ENCODE assay signal across 1 cellular context in the genomic region with DNA sequence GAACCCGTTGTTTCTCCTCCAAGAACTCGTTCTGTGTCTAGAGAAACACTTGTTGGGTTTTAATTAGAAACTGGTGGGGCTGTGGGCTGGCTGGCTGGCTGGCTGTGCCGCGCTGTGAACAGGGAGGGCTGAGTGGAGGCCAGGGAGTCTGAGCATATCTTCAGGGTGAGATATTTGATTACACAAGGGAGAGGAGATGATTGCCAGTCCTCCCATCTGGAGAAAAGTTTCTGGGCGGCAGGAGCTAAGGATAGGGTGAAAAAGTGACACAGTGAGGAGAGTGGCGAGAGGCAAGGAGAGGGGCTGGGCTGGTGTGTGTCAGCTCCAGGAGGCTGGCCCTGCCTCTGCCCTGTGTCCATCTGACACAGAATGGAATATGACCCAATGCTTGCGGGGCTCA.
TF ChIP-seq lines count a peak whose summit lies in the region.

No MANE protein-coding gene starts in this region.

TF ChIP-seq in WTC11, 78 proteins besides CTCF, POLR2A, EP300 and RAD21 (continued from another document):
- TF ChIP-seq, protein P1, sequence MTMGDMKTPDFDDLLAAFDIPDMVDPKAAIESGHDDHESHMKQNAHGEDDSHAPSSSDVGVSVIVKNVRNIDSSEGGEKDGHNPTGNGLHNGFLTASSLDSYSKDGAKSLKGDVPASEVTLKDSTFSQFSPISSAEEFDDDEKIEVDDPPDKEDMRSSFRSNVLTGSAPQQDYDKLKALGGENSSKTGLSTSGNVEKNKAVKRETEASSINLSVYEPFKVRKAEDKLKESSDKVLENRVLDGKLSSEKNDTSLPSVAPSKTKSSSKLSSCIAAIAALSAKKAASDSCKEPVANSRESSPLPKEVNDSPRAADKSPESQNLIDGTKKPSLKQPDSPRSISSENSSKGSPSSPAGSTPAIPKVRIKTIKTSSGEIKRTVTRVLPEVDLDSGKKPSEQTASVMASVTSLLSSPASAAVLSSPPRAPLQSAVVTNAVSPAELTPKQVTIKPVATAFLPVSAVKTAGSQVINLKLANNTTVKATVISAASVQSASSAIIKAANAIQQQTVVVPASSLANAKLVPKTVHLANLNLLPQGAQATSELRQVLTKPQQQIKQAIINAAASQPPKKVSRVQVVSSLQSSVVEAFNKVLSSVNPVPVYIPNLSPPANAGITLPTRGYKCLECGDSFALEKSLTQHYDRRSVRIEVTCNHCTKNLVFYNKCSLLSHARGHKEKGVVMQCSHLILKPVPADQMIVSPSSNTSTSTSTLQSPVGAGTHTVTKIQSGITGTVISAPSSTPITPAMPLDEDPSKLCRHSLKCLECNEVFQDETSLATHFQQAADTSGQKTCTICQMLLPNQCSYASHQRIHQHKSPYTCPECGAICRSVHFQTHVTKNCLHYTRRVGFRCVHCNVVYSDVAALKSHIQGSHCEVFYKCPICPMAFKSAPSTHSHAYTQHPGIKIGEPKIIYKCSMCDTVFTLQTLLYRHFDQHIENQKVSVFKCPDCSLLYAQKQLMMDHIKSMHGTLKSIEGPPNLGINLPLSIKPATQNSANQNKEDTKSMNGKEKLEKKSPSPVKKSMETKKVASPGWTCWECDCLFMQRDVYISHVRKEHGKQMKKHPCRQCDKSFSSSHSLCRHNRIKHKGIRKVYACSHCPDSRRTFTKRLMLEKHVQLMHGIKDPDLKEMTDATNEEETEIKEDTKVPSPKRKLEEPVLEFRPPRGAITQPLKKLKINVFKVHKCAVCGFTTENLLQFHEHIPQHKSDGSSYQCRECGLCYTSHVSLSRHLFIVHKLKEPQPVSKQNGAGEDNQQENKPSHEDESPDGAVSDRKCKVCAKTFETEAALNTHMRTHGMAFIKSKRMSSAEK (CRISPR knock-in tag; IDR thresholded peaks at IDR 0.05; ENCODE audit: borderline replicate concordance) = no peak
- TF ChIP-seq TEAD4 (CRISPR knock-in tag; IDR thresholded peaks at IDR 0.05) = no peak
- TF ChIP-seq FOXJ3 (CRISPR knock-in tag; IDR thresholded peaks at IDR 0.05; ENCODE audit: borderline replicate concordance) = no peak
- TF ChIP-seq ERG (CRISPR knock-in tag; IDR thresholded peaks at IDR 0.05) = no peak
- TF ChIP-seq ATF3 (CRISPR knock-in tag; conservative IDR thresholded peaks at IDR 0.05) = no peak
- TF ChIP-seq NR2C2 (CRISPR knock-in tag; IDR thresholded peaks at IDR 0.05) = no peak
- TF ChIP-seq, protein P2, sequence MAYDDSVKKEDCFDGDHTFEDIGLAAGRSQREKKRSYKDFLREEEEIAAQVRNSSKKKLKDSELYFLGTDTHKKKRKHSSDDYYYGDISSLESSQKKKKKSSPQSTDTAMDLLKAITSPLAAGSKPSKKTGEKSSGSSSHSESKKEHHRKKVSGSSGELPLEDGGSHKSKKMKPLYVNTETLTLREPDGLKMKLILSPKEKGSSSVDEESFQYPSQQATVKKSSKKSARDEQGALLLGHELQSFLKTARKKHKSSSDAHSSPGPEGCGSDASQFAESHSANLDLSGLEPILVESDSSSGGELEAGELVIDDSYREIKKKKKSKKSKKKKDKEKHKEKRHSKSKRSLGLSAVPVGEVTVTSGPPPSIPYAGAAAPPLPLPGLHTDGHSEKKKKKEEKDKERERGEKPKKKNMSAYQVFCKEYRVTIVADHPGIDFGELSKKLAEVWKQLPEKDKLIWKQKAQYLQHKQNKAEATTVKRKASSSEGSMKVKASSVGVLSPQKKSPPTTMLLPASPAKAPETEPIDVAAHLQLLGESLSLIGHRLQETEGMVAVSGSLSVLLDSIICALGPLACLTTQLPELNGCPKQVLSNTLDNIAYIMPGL (CRISPR knock-in tag; IDR thresholded peaks at IDR 0.05) = no peak
- TF ChIP-seq NR1H2 (CRISPR knock-in tag; IDR thresholded peaks at IDR 0.05) = no peak
- TF ChIP-seq, protein P3, sequence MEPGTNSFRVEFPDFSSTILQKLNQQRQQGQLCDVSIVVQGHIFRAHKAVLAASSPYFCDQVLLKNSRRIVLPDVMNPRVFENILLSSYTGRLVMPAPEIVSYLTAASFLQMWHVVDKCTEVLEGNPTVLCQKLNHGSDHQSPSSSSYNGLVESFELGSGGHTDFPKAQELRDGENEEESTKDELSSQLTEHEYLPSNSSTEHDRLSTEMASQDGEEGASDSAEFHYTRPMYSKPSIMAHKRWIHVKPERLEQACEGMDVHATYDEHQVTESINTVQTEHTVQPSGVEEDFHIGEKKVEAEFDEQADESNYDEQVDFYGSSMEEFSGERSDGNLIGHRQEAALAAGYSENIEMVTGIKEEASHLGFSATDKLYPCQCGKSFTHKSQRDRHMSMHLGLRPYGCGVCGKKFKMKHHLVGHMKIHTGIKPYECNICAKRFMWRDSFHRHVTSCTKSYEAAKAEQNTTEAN (CRISPR knock-in tag; IDR thresholded peaks at IDR 0.05) = no peak
- TF ChIP-seq JUN (CRISPR knock-in tag; IDR thresholded peaks at IDR 0.05) = no peak
- no peak for TF ChIP-seq RORB (CRISPR knock-in tag; IDR thresholded peaks at IDR 0.05)
